Comparison of ENCODE assay signal across 16 cellular contexts in the genomic region with DNA sequence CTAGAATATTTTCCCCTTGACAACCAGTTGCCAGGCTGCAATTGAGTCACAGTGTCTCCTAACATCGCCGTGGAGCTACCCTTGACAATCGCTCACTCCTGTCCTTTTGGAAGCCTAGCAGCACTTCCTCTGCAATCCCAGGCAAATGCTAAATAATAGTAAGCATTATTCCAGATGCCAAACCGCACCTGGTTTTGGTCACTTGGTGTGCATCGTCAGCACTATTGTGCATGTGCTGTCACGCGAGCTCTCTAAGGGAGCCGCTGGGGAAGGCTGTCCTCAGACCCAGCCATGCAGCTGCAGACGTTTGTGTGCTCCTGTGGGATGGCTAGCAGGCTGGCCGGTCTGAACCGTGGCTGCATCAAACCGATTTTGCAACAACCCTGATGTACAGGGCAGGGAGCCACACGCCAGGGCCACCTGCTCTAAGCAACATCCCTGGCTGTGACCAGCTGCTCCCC.
DNase-seq lines count a peak whose midpoint lies in the region; ATAC-seq and TF ChIP-seq lines count a peak whose summit lies in the region.
"Had no signal": no experiment of that assay in that cellular context is flagged by ENCODE, and none has a peak within 500 bp of the region (broad histone marks: within the 10 kb centered on the region; RNA-seq: fewer than 3 reads in every experiment).

No MANE protein-coding gene starts in this region.

- H3K4me3 ChIP-seq in parathyroid adenoma (ENCODE audit: low read depth, low read length), result no peak overlapping the region
- H3K4me3 ChIP-seq: prostate gland, thyroid gland had no signal

- H3K27ac ChIP-seq in foreskin keratinocyte, result no peak overlapping the region
- H3K27ac ChIP-seq in parathyroid adenoma, result peak overlapping the region; percentile 80
- H3K27ac ChIP-seq: 22Rv1, brain microvascular endothelial cell, prostate gland, thyroid gland had no signal

- H3K4me3 Mint-ChIP-seq in activated naive CD4-positive, alpha-beta T cell treated with anti-CD3 and anti-CD28 coated beads for 36 hours, result no peak overlapping the region
- H3K4me3 Mint-ChIP-seq: CD4-positive, alpha-beta memory T cell had no signal

- intact Hi-C loops in activated naive CD4-positive, alpha-beta T cell treated with anti-CD3 and anti-CD28 coated beads for 36 hours (cut with micrococcal nuclease), result no loop called here

- peak; percentile 48 for DNase-seq in DMS 273 (lab: John Stamatoyannopoulos, UW; ENCODE audit: unreplicated experiment)
- no peak for DNase-seq in DMS 273 treated with DMSO at 0.1 percent for 48 hours (lab: John Stamatoyannopoulos, UW)
- peak; percentile 62 for DNase-seq in NCI-H345 treated with DMSO at 0.1 percent for 48 hours (lab: John Stamatoyannopoulos, UW; ENCODE audit: unreplicated experiment)
- DNase-seq in foreskin keratinocyte, result no peak
- no peak for DNase-seq in activated naive CD4-positive, alpha-beta T cell treated with anti-CD3 and anti-CD28 coated beads for 36 hours
- no peak for DNase-seq in activated effector memory CD4-positive, alpha-beta T cell treated with anti-CD3 and anti-CD28 coated beads, Interleukin-2, amount 50 U/mL, for 16 hours
- DNase-seq: activated gamma-delta T cell; brain microvascular endothelial cell; CD4-positive, alpha-beta memory T cell; effector CD8-positive, alpha-beta T cell; stimulated activated CD4-positive, alpha-beta T cell treated with anti-CD3 and anti-CD28 coated beads, Interleukin-2, amount 100 ng/mL, for 24 hours; thyroid gland had no signal

- H3K4me1 Mint-ChIP-seq in activated naive CD4-positive, alpha-beta T cell treated with anti-CD3 and anti-CD28 coated beads for 36 hours (ENCODE audit: low read depth), result no peaks in the 10 kb centered on the region

- H3K36me3 Mint-ChIP-seq in activated naive CD4-positive, alpha-beta T cell treated with anti-CD3 and anti-CD28 coated beads for 36 hours (ENCODE audit: low read depth), result no peaks in the 10 kb centered on the region
- H3K36me3 Mint-ChIP-seq: CD4-positive, alpha-beta memory T cell had no signal

- ATAC-seq in foreskin keratinocyte, result peak; percentile 70
- ATAC-seq in GM18907 (IDR thresholded peaks at IDR 0.05; ENCODE audit: unreplicated experiment), result no peak

- no peaks in the 10 kb centered on the region for H3K4me1 ChIP-seq in foreskin keratinocyte
- peaks cover 25% of the 10 kb centered on the region for H3K4me1 ChIP-seq in parathyroid adenoma
- H3K4me1 ChIP-seq: prostate gland, thyroid gland had no signal

- CTCF ChIA-PET in activated naive CD4-positive, alpha-beta T cell treated with anti-CD3 and anti-CD28 coated beads for 36 hours (lab: Charles Lee), result interaction anchor here (0.6 to 0.7 kb wide), 2 partner anchors 40 to 555 kb away, joined by 3 read pairs; no protein-coding TSS in a partner anchor

- H2AFZ ChIP-seq in parathyroid adenoma, result no peak overlapping the region

- no peaks in the 10 kb centered on the region for H3K9me3 Mint-ChIP-seq in activated naive CD4-positive, alpha-beta T cell treated with anti-CD3 and anti-CD28 coated beads for 36 hours

- no peak for TF ChIP-seq CTCF in foreskin keratinocyte (conservative IDR thresholded peaks at IDR 0.05)
- no peak for TF ChIP-seq CTCF in parathyroid adenoma (IDR thresholded peaks at IDR 0.05)

- H3K27me3 ChIP-seq in foreskin keratinocyte (no peaks in the 10 kb centered on the region), parathyroid adenoma (ENCODE audit: control insufficient read depth, insufficient read depth, low read length) (no peaks in the 10 kb centered on the region)
- H3K27me3 ChIP-seq: brain microvascular endothelial cell, thyroid gland had no signal

- H3K27ac Mint-ChIP-seq in activated naive CD4-positive, alpha-beta T cell treated with anti-CD3 and anti-CD28 coated beads for 36 hours, result no peak overlapping the region
- H3K27ac Mint-ChIP-seq: CD4-positive, alpha-beta memory T cell had no signal

- H3K4me2 ChIP-seq in parathyroid adenoma (ENCODE audit: low read length), result no peak overlapping the region

- no peaks in the 10 kb centered on the region for H3K27me3 Mint-ChIP-seq in activated naive CD4-positive, alpha-beta T cell treated with anti-CD3 and anti-CD28 coated beads for 36 hours (ENCODE audit: low read depth)
- H3K27me3 Mint-ChIP-seq: CD4-positive, alpha-beta memory T cell had no signal

- no peaks in the 10 kb centered on the region for H3K9me3 ChIP-seq in parathyroid adenoma (ENCODE audit: control insufficient read depth, low read length)
- H3K9me3 ChIP-seq: prostate gland, thyroid gland had no signal

- no peaks in the 10 kb centered on the region for H3K36me3 ChIP-seq in parathyroid adenoma (ENCODE audit: control insufficient read depth, insufficient read depth, low read length)
- H3K36me3 ChIP-seq: brain microvascular endothelial cell, prostate gland, thyroid gland had no signal

- no peak overlapping the region for H3K9ac ChIP-seq in parathyroid adenoma

- no peaks in the 10 kb centered on the region for H3K79me2 ChIP-seq in parathyroid adenoma

Comparison
In these comparisons a context has a peak if more than half of its experiments do, and no peak if none do; other contexts are left out.
1. DNase-seq: peak in DMS 273 (single experiment) and NCI-H345 treated with DMSO at 0.1 percent for 48 hours (single experiment); none in DMS 273 treated with DMSO at 0.1 percent for 48 hours (single experiment), foreskin keratinocyte (0 of 2), activated naive CD4-positive, alpha-beta T cell treated with anti-CD3 and anti-CD28 coated beads for 36 hours (single experiment) and activated effector memory CD4-positive, alpha-beta T cell treated with anti-CD3 and anti-CD28 coated beads, Interleukin-2, amount 50 U/mL, for 16 hours (single experiment).